ENCODE assay signal across 23 cellular contexts in the genomic region with DNA sequence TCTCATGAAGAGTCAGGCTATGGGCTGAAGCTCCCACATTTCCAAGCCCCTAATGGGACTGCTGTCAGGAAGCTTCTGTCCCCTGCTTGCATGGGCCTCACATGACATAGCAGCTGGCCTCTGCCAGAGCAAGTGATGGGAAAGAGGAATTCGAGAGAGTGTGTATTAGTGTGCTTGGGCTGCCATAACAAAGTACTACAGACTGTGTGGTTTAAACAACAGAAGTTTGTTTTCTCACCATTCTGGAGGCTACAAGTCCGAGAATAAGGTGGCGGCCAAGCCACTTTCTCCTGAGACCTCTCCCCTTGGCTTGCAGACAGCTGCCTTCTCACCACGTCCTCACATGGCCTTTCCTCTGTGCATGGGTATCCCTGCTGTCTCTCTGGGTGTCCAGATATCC.
"Had no signal": no experiment of that assay in that cellular context is flagged by ENCODE, and none has a peak within 500 bp of the region (broad histone marks: within the 10 kb centered on the region; RNA-seq: fewer than 3 reads in every experiment).

No MANE protein-coding gene starts in this region.

- ATAC-seq: foreskin keratinocyte, gastroesophageal sphincter, heart left ventricle, left lung, mucosa of descending colon had no signal

- H3K4me3 ChIP-seq: coronary artery, dorsolateral prefrontal cortex, esophagus muscularis mucosa, gastroesophageal sphincter, heart left ventricle, hepatocyte, left lung, lower lobe of right lung, mucosa of descending colon had no signal

- FAIRE-seq: endothelial cell of umbilical vein, frontal cortex, kidney had no signal

- H3K27me3 ChIP-seq: dorsolateral prefrontal cortex, esophagus muscularis mucosa, foreskin keratinocyte, gastroesophageal sphincter, heart left ventricle, hepatocyte, left lung had no signal

- H3K9me3 ChIP-seq: esophagus muscularis mucosa, gastroesophageal sphincter, left lung, lower lobe of right lung, mucosa of descending colon had no signal

- H2AFZ ChIP-seq: hepatocyte had no signal

- H3K36me3 ChIP-seq: esophagus muscularis mucosa, gastroesophageal sphincter, heart left ventricle, left lung, lower lobe of right lung had no signal

- H3K79me2 ChIP-seq: hepatocyte had no signal

- H3K4me2 ChIP-seq: hepatocyte had no signal

- H3K27ac ChIP-seq: coronary artery, esophagus muscularis mucosa, foreskin keratinocyte, gastroesophageal sphincter, heart left ventricle, hepatocyte, left lung, lower lobe of right lung had no signal

- DNase-seq: cerebellar nuclear complex; dermis blood vessel endothelial cell; dorsolateral prefrontal cortex; effector CD4-positive, alpha-beta T cell; effector memory CD4-positive, alpha-beta T cell; foreskin keratinocyte; heart left ventricle; hypothalamus; immature natural killer cell; islet precursor cell; kidney; kidney glomerular epithelial cell; left lung; lower lobe of right lung; mesenchymal stem cell; mucosa of descending colon; naive B cell had no signal

- H3K4me1 ChIP-seq: esophagus muscularis mucosa, foreskin keratinocyte, gastroesophageal sphincter, heart left ventricle, left lung, lower lobe of right lung had no signal
